10 cellular contexts compared by ENCODE assay signal in genomic region chr17:4733073-4733531, GRCh38. TPM values are rescaled to one million over a fixed set of nuclear protein-coding genes. Genes with fewer than 3 reads are reported as not detected.
DNase-seq lines count a peak whose midpoint lies in the region; ATAC-seq and TF ChIP-seq lines count a peak whose summit lies in the region.
"Had no signal": no experiment of that assay in that cellular context is flagged by ENCODE, and none has a peak within 500 bp of the region (broad histone marks: within the 10 kb centered on the region; RNA-seq: fewer than 3 reads in every experiment).

No MANE protein-coding gene starts in this region.

- H3K9me3 Mint-ChIP-seq in IgD-negative memory B cell: no peaks in the 10 kb centered on the region
- no peaks in the 10 kb centered on the region for H3K9me3 Mint-ChIP-seq in activated CD8-positive, alpha-beta T cell treated with anti-CD3 and anti-CD28 coated beads, Interleukin-2, amount 10 ng/mL, durations not matched to agents 7 days and 5 days (ENCODE audit: insufficient read depth)
- no peaks in the 10 kb centered on the region for H3K9me3 Mint-ChIP-seq in naive B cell

- H3K4me3 ChIP-seq in GM12864 (ENCODE audit: low read depth, low read length): no peak overlapping the region

- CTCF ChIA-PET in activated CD8-positive, alpha-beta T cell treated with anti-CD3 and anti-CD28 coated beads, Interleukin-2, amount 10 ng/mL, durations not matched to agents 7 days and 5 days (lab: Charles Lee): interaction anchor here (1.0 to 2.0 kb wide), 7 partner anchors 14 to 166 kb away, joined by 3 to 10 read pairs (median 8); partner anchors contain the start of genes ARRB2 and C17orf107

- no peaks in the 10 kb centered on the region for H3K27me3 Mint-ChIP-seq in IgD-negative memory B cell
- H3K27me3 Mint-ChIP-seq in activated CD8-positive, alpha-beta T cell treated with anti-CD3 and anti-CD28 coated beads, Interleukin-2, amount 10 ng/mL, durations not matched to agents 7 days and 5 days (ENCODE audit: low read depth): peaks cover 1% of the 10 kb centered on the region
- H3K27me3 Mint-ChIP-seq in naive B cell: no peaks in the 10 kb centered on the region

- H3K36me3 Mint-ChIP-seq in IgD-negative memory B cell: peaks cover 2% of the 10 kb centered on the region
- H3K36me3 Mint-ChIP-seq in activated CD8-positive, alpha-beta T cell treated with anti-CD3 and anti-CD28 coated beads, Interleukin-2, amount 10 ng/mL, durations not matched to agents 7 days and 5 days (ENCODE audit: low read depth): peaks cover 6% of the 10 kb centered on the region
- peaks cover 0 to 4% of the 10 kb centered on the region in 2 donors for H3K36me3 Mint-ChIP-seq in naive B cell

- peak; percentile 63 for DNase-seq in GM12864 (ENCODE audit: low read depth)
- DNase-seq in activated CD8-positive, alpha-beta T cell treated with anti-CD3 and anti-CD28 coated beads, Interleukin-2, amount 10 ng/mL, durations not matched to agents 7 days and 5 days: peak; percentile 40
- peak; percentile 83 for DNase-seq in naive B cell
- DNase-seq in NCI-H748 treated with DMSO at 0.1 percent for 48 hours (lab: John Stamatoyannopoulos, UW): no peak
- DNase-seq: activated gamma-delta T cell treated with Interleukin-2 at 50 U/mL for 16 hours had no signal

- H3K27ac Mint-ChIP-seq in IgD-negative memory B cell (peak overlapping the region; percentile 70 to 94 (median 92)), naive B cell (peak overlapping the region in 5 of 6 donors; percentile 93 to 99 (median 98))
- H3K27ac Mint-ChIP-seq in activated CD8-positive, alpha-beta T cell treated with anti-CD3 and anti-CD28 coated beads, Interleukin-2, amount 10 ng/mL, durations not matched to agents 7 days and 5 days: peak overlapping the region; percentile 63

- H3K4me1 Mint-ChIP-seq in IgD-negative memory B cell (peaks cover 20 to 40% (median 22%) of the 10 kb centered on the region in 3 donors), naive B cell (peaks cover 43 to 56% (median 45%) of the 10 kb centered on the region in 3 donors)
- peaks cover 39% of the 10 kb centered on the region for H3K4me1 Mint-ChIP-seq in activated CD8-positive, alpha-beta T cell treated with anti-CD3 and anti-CD28 coated beads, Interleukin-2, amount 10 ng/mL, durations not matched to agents 7 days and 5 days (ENCODE audit: low read depth)

- H3K4me3 Mint-ChIP-seq in IgD-negative memory B cell (peak overlapping the region; percentile 41 to 89 (median 74)), naive B cell (peak overlapping the region; percentile 64 to 94 (median 86))
- peak overlapping the region; percentile 95 for H3K4me3 Mint-ChIP-seq in activated CD8-positive, alpha-beta T cell treated with anti-CD3 and anti-CD28 coated beads, Interleukin-2, amount 10 ng/mL, durations not matched to agents 7 days and 5 days

- POLR2A ChIA-PET in activated CD8-positive, alpha-beta T cell treated with anti-CD3 and anti-CD28 coated beads, Interleukin-2, amount 10 ng/mL, durations not matched to agents 7 days and 5 days (lab: Charles Lee): interaction anchor here (0.6 to 2.2 kb wide), 3 partner anchors 9 to 57 kb away, joined by 4 to 9 read pairs (median 4); partner anchors contain the start of gene GLTPD2

- ATAC-seq in activated CD8-positive, alpha-beta T cell treated with anti-CD3 and anti-CD28 coated beads, Interleukin-2, amount 10 ng/mL, durations not matched to agents 7 days and 5 days: no peak
- peak; percentile 84 to 90 for ATAC-seq in naive B cell (ENCODE audit: low read depth in 2 of 2)
- no peak for ATAC-seq in GM21367 (IDR thresholded peaks at IDR 0.05; ENCODE audit: unreplicated experiment)
- ATAC-seq in GM19324 (IDR thresholded peaks at IDR 0.05; ENCODE audit: low FRiP score, unreplicated experiment): no peak
- no peak for ATAC-seq in GM18519 (IDR thresholded peaks at IDR 0.05; ENCODE audit: low FRiP score, unreplicated experiment)

- TF ChIP-seq CTCF in GM12864 (IDR thresholded peaks at IDR 0.05; ENCODE audit: low read depth, low read length, missing control alignments): peak; percentile 64

RNA-seq across cellular contexts. Expression of gene MED11, which starts 1.9 kb away (rescaled TPM):
- 48.1 TPM for polyA plus RNA-seq in IgD-negative memory B cell
- 10 to 100 TPM; 23.0 to 27.2 TPM for total RNA-seq in activated CD8-positive, alpha-beta T cell treated with anti-CD3 and anti-CD28 coated beads, Interleukin-2, amount 10 ng/mL, durations not matched to agents 7 days and 5 days
- polyA plus RNA-seq in naive B cell (ENCODE audit: low read depth in 6 of 6): 10 to 100 TPM; 20.1 to 63.4 (median 48.3) TPM

RNA-seq across cellular contexts. Expression of gene ZMYND15, which starts 6.5 kb away (rescaled TPM):
- polyA plus RNA-seq in IgD-negative memory B cell (not detected), naive B cell (ENCODE audit: low read depth in 6 of 6) (under 1 TPM in 1 of 6 donors, not detected in 5; 0.40 TPM)
- not detected for total RNA-seq in activated CD8-positive, alpha-beta T cell treated with anti-CD3 and anti-CD28 coated beads, Interleukin-2, amount 10 ng/mL, durations not matched to agents 7 days and 5 days
- total RNA-seq: frontal cortex had no signal

RNA-seq across cellular contexts. Expression of gene CXCL16, which starts 6.6 kb away (rescaled TPM):
- 17.7 TPM for polyA plus RNA-seq in IgD-negative memory B cell
- total RNA-seq in activated CD8-positive, alpha-beta T cell treated with anti-CD3 and anti-CD28 coated beads, Interleukin-2, amount 10 ng/mL, durations not matched to agents 7 days and 5 days: under 1 TPM; 0.50 to 0.89 TPM
- polyA plus RNA-seq in naive B cell (ENCODE audit: low read depth in 6 of 6): 10 to 100 TPM; 12.2 to 19.8 (median 18.4) TPM

RNA-seq across cellular contexts. Expression of gene ARRB2, which starts 22.7 kb away (rescaled TPM):
- polyA plus RNA-seq in IgD-negative memory B cell (21.5 TPM), naive B cell (ENCODE audit: low read depth in 6 of 6) (10 to 100 TPM; 12.1 to 23.7 (median 14.9) TPM)
- total RNA-seq in activated CD8-positive, alpha-beta T cell treated with anti-CD3 and anti-CD28 coated beads, Interleukin-2, amount 10 ng/mL, durations not matched to agents 7 days and 5 days: 100 to 1,000 TPM; 302 to 316 TPM

RNA-seq across cellular contexts. Expression of gene PELP1, which starts 29.2 kb away (rescaled TPM):
- polyA plus RNA-seq in IgD-negative memory B cell: 12.7 TPM
- 10 to 100 TPM; 69.2 to 76.1 TPM for total RNA-seq in activated CD8-positive, alpha-beta T cell treated with anti-CD3 and anti-CD28 coated beads, Interleukin-2, amount 10 ng/mL, durations not matched to agents 7 days and 5 days
- 10 to 100 TPM in 1 of 6 donors, 1 to 10 TPM in 5; 5.6 to 13.1 (median 9.1) TPM for polyA plus RNA-seq in naive B cell (ENCODE audit: low read depth in 6 of 6)

Comparison
In these comparisons a context has a peak if more than half of its experiments do, and no peak if none do; other contexts are left out.
1. ATAC-seq: peak in naive B cell (2 of 2); none in activated CD8-positive, alpha-beta T cell treated with anti-CD3 and anti-CD28 coated beads, Interleukin-2, amount 10 ng/mL, durations not matched to agents 7 days and 5 days (single experiment), GM21367 (single experiment), GM19324 (single experiment) and GM18519 (single experiment).
2. Peak in every context shown above with its lines, with median percentiles within 50 percentile points of each other: H3K27ac Mint-ChIP-seq and H3K4me3 Mint-ChIP-seq.